ENCODE assay signal across 9 cellular contexts in genomic region chr3:50333744-50334328, GRCh38. TPM values are rescaled to one million over a fixed set of nuclear protein-coding genes. Genes with fewer than 3 reads are reported as not detected.
A peak's percentile ranks its signal among the peaks of the same experiment; 100 is the strongest.
DNase-seq lines count a peak whose midpoint lies in the region; ATAC-seq, FAIRE-seq and TF ChIP-seq lines count a peak whose summit lies in the region.
"Had no signal": no experiment of that assay in that cellular context is flagged by ENCODE, and none has a peak within 500 bp of the region (broad histone marks: within the 10 kb centered on the region; RNA-seq: fewer than 3 reads in every experiment).

No MANE protein-coding gene starts in this region.

- no peak overlapping the region for H2AFZ ChIP-seq in SK-N-SH (ENCODE audit: low read depth)

- peaks cover 76% of the 10 kb centered on the region for H3K79me2 ChIP-seq in SK-N-SH (ENCODE audit: insufficient read depth)

- DNase-seq in SK-N-SH (no peak), body of pancreas (no peak), kidney (no peak), substantia nigra (lab: John Stamatoyannopoulos, UW) (no peak), NCI-H1105 treated with DMSO at 0.1 percent for 48 hours (lab: John Stamatoyannopoulos, UW) (no peak), NCI-H345 treated with DMSO at 0.1 percent for 48 hours (lab: John Stamatoyannopoulos, UW; ENCODE audit: unreplicated experiment) (no peak)
- DNase-seq: head of caudate nucleus had no signal

- H3K9me2 ChIP-seq in SK-N-SH = no peaks in the 10 kb centered on the region

- peaks cover 10 to 32% of the 10 kb centered on the region in 2 experiments for H3K4me1 ChIP-seq in SK-N-SH (ENCODE audit: control insufficient read depth in 1 of 2, insufficient read depth in 2 of 2, low read depth in 1 of 2, low read length in 1 of 2)
- peaks cover 53% of the 10 kb centered on the region for H3K4me1 ChIP-seq in body of pancreas
- H3K4me1 ChIP-seq in kidney (ENCODE audit: control insufficient read depth in 1 of 2, insufficient read depth in 1 of 2, low read depth in 1 of 2, low read length in 2 of 2) = peaks cover 14 to 25% of the 10 kb centered on the region in 2 donors

- peak in 2 of 3 donors; percentile 13 to 19 for TF ChIP-seq POLR2A in body of pancreas (IDR thresholded peaks at IDR 0.05)

- H3K27me3 ChIP-seq in SK-N-SH (ENCODE audit: insufficient read depth) (no peaks in the 10 kb centered on the region), body of pancreas (no peaks in the 10 kb centered on the region)

- intact Hi-C loops in body of pancreas (cut with DNase I) = no loop called here
- intact Hi-C loops in kidney (cut with DNase I) = no loop called here

- POLR2A ChIA-PET in SK-N-SH (lab: Yijun Ruan, JAX) = interaction anchor here (1.7 kb wide), 1 partner anchor 12 kb away, joined by 3 read pairs; the partner anchor contains the start of gene HYAL2

- H3F3A ChIP-seq in SK-N-SH (replicated peaks; ENCODE audit: insufficient read depth) = peaks cover 25% of the 10 kb centered on the region

- peaks cover 10% of the 10 kb centered on the region; the same call in 1 of the 2 replicates for H4K20me1 ChIP-seq in SK-N-SH (ENCODE audit: insufficient read depth)

- 96% methylated on average over 10 of the region's 12 CpGs for WGBS in SK-N-SH (ENCODE audit: low lambda C conversion rate)
- 58 to 64% methylated on average over 12 of the region's 12 CpGs for WGBS in body of pancreas, 2 donors

- FAIRE-seq in kidney (lab: Jason Lieb, UNC) = no peak

- H3K36me3 ChIP-seq in SK-N-SH (replicated peaks in 1 of 2; ENCODE audit: control insufficient read depth in 1 of 2, insufficient read depth in 2 of 2, low read length in 1 of 2) = peaks cover 10 to 27% of the 10 kb centered on the region in 2 experiments
- H3K36me3 ChIP-seq in body of pancreas (replicated peaks in 1 of 2; ENCODE audit: insufficient read depth in 1 of 2, low read depth in 2 of 2) = peaks cover 7 to 23% of the 10 kb centered on the region in 2 donors
- peaks cover 19 to 30% of the 10 kb centered on the region in 2 donors for H3K36me3 ChIP-seq in kidney (ENCODE audit: control insufficient read depth in 1 of 2, insufficient read depth in 2 of 2, low read length in 2 of 2)

- H3K27ac ChIP-seq in SK-N-SH (ENCODE audit: low read depth in 2 of 2, low read length in 1 of 2) (no peak overlapping the region), body of pancreas (peak overlapping the region; percentile 30 to 99 (median 94)), kidney (ENCODE audit: low read depth in 2 of 2, low read length in 2 of 2) (peak overlapping the region; percentile 71 to 86), substantia nigra (ENCODE audit: low read depth, low read length, poor library complexity, severe bottlenecking) (peak overlapping the region; percentile 45)

- H3K9me3 ChIP-seq in SK-N-SH = no peaks in the 10 kb centered on the region
- H3K9me3 ChIP-seq in body of pancreas = no peaks in the 10 kb centered on the region
- H3K9me3 ChIP-seq in kidney (ENCODE audit: control insufficient read depth in 1 of 2, low read length in 2 of 2) = no peaks in the 10 kb centered on the region

- no peak for ATAC-seq in SK-N-SH treated with all-trans-retinoic acid at 6 μM for 48 hours
- no peak for ATAC-seq in body of pancreas
- no peak for ATAC-seq in HG02763 (IDR thresholded peaks at IDR 0.05; ENCODE audit: unreplicated experiment)

- peak overlapping the region; percentile 61 for H3K4me2 ChIP-seq in SK-N-SH

- TF ChIP-seq EP300 in SK-N-SH (IDR thresholded peaks at IDR 0.05; ENCODE audit: borderline replicate concordance in 1 of 2, low read depth in 1 of 2, low read length in 1 of 2) = no peak

- no peak for TF ChIP-seq CTCF in SK-N-SH (IDR thresholded peaks at IDR 0.05)
- TF ChIP-seq CTCF in body of pancreas (IDR thresholded peaks at IDR 0.05) = no peak
- no peak for TF ChIP-seq CTCF in kidney (IDR thresholded peaks at IDR 0.05; ENCODE audit: borderline replicate concordance, extremely low read depth, insufficient read depth)

- no peak overlapping the region for H3K4me3 ChIP-seq in SK-N-SH (ENCODE audit: low read depth in 2 of 2, low read length in 1 of 2)
- no peak overlapping the region for H3K4me3 ChIP-seq in body of pancreas
- H3K4me3 ChIP-seq in kidney (ENCODE audit: low read length in 2 of 2) = peak overlapping the region in 1 of 2 donors; percentile 1

- H3K9ac ChIP-seq in SK-N-SH (peak overlapping the region; percentile 13; the same call in 1 of the 2 replicates), kidney (ENCODE audit: low read length in 2 of 2) (peak overlapping the region in 1 of 2 donors; percentile 51)

- no peak for TF ChIP-seq RAD21 in SK-N-SH (IDR thresholded peaks at IDR 0.05; ENCODE audit: low read length)

- CTCF ChIA-PET in SK-N-SH (lab: Yijun Ruan, JAX) = interaction anchor here (5.8 to 6.8 kb wide), 2 partner anchors 12 to 15 kb away, joined by 40 to 60 read pairs; partner anchors contain the start of genes CYB561D2, HYAL2 and NPRL2

TF ChIP-seq in SK-N-SH, 30 proteins besides CTCF, POLR2A, EP300 and RAD21 (continues in another document):
- TF ChIP-seq GATA2 (CRISPR knock-in tag; IDR thresholded peaks at IDR 0.05) (no peak), GABPA (IDR thresholded peaks at IDR 0.05; ENCODE audit: low read depth) (no peak), ELF1 (IDR thresholded peaks at IDR 0.05) (no peak), FOSL2 (IDR thresholded peaks at IDR 0.05; ENCODE audit: borderline replicate concordance, low read depth) (no peak), RCOR1 (IDR thresholded peaks at IDR 0.05; ENCODE audit: low read length) (no peak), JUND (IDR thresholded peaks at IDR 0.05) (no peak), RFX5 (IDR thresholded peaks at IDR 0.05; ENCODE audit: low read length) (no peak), FOXJ3 (CRISPR knock-in tag; IDR thresholded peaks at IDR 0.05) (no peak), MAX (IDR thresholded peaks at IDR 0.05; ENCODE audit: low read depth) (no peak), MEF2A (IDR thresholded peaks at IDR 0.05; ENCODE audit: borderline replicate concordance, low read depth) (no peak)

TF ChIP-seq in SK-N-SH treated with all-trans-retinoic acid at 6 μM for 48 hours, 23 proteins besides CTCF, POLR2A, EP300 and RAD21:
- TF ChIP-seq GLIS3 (CRISPR knock-in tag; IDR thresholded peaks at IDR 0.05) = no peak
- no peak for TF ChIP-seq TOX (CRISPR knock-in tag; IDR thresholded peaks at IDR 0.05; ENCODE audit: borderline replicate concordance)

RNA-seq across cellular contexts. Expression of gene TUSC2, which starts 5.8 kb away (rescaled TPM):
- polyA plus RNA-seq in SK-N-SH (2012; rRNA removed) = 58.7 and 79.3 TPM in 2 replicates
- polyA plus RNA-seq in SK-N-SH (2012; cell fraction: cytosol; rRNA removed) = 45.0 and 66.4 TPM in 2 replicates
- polyA plus RNA-seq in SK-N-SH (2012; cell fraction: nucleus; rRNA removed) = 35.0 and 40.0 TPM in 2 replicates
- total RNA-seq in body of pancreas = 10 to 100 TPM; 12.9 to 31.6 TPM
- total RNA-seq in kidney = 33.6 TPM
- 60.0 TPM for polyA plus RNA-seq in kidney (ENCODE audit: insufficient read depth, low read depth, low replicate concordance)

RNA-seq across cellular contexts. Expression of gene RASSF1, which starts 6.8 kb away (rescaled TPM):
- polyA plus RNA-seq in SK-N-SH (2012; rRNA removed) = 28.1 and 32.3 TPM in 2 replicates
- polyA plus RNA-seq in SK-N-SH (2012; cell fraction: cytosol; rRNA removed) = 19.1 and 27.8 TPM in 2 replicates
- 34.1 and 37.0 TPM in 2 replicates for polyA plus RNA-seq in SK-N-SH (2012; cell fraction: nucleus; rRNA removed)
- 10 to 100 TPM; 26.7 to 30.0 TPM for total RNA-seq in body of pancreas
- 28.9 TPM for total RNA-seq in kidney
- 19.1 TPM for polyA plus RNA-seq in kidney (ENCODE audit: insufficient read depth, low read depth, low replicate concordance)

RNA-seq across cellular contexts. Expression of gene HYAL2, which starts 11.3 kb away (rescaled TPM):
- polyA plus RNA-seq in SK-N-SH (2012; rRNA removed) (135 and 151 TPM in 2 replicates), kidney (ENCODE audit: insufficient read depth, low read depth, low replicate concordance) (93.2 TPM)
- 57.1 and 110 TPM in 2 replicates for polyA plus RNA-seq in SK-N-SH (2012; cell fraction: cytosol; rRNA removed)
- 55.5 and 73.1 TPM in 2 replicates for polyA plus RNA-seq in SK-N-SH (2012; cell fraction: nucleus; rRNA removed)
- total RNA-seq in body of pancreas (10 to 100 TPM; 35.6 to 48.3 TPM), kidney (142 TPM)

RNA-seq across cellular contexts. Expression of gene ZMYND10, which starts 11.7 kb away (rescaled TPM):
- polyA plus RNA-seq in SK-N-SH (2012; rRNA removed) = 0.83 and 0.95 TPM in 2 replicates
- polyA plus RNA-seq in SK-N-SH (2012; cell fraction: cytosol; rRNA removed) = 0.33 and 0.73 TPM in 2 replicates
- polyA plus RNA-seq in SK-N-SH (2012; cell fraction: nucleus; rRNA removed) = 4.2 and 8.1 TPM in 2 replicates
- 1 to 10 TPM; 1.3 to 2.3 TPM for total RNA-seq in body of pancreas
- 14.2 TPM for total RNA-seq in kidney
- 10.0 TPM for polyA plus RNA-seq in kidney (ENCODE audit: insufficient read depth, low read depth, low replicate concordance)

RNA-seq across cellular contexts. Expression of gene NPRL2, which starts 16.7 kb away (rescaled TPM):
- polyA plus RNA-seq in SK-N-SH (2012; rRNA removed) (43.6 and 56.2 TPM in 2 replicates), kidney (ENCODE audit: insufficient read depth, low read depth, low replicate concordance) (39.8 TPM)
- 23.0 and 30.4 TPM in 2 replicates for polyA plus RNA-seq in SK-N-SH (2012; cell fraction: cytosol; rRNA removed)
- polyA plus RNA-seq in SK-N-SH (2012; cell fraction: nucleus; rRNA removed) = 124 and 132 TPM in 2 replicates
- total RNA-seq in body of pancreas (10 to 100 TPM; 27.0 to 30.9 TPM), kidney (23.5 TPM)

Comparison
In these comparisons a context has a peak if more than half of its experiments do, and no peak if none do; other contexts are left out.
1. H3K27ac ChIP-seq: peak in body of pancreas (4 of 4), kidney (2 of 2) and substantia nigra (single experiment); none in SK-N-SH (0 of 2).